In genomic region chr9:124855944-124856773, GRCh38 we compare ENCODE assay signal across 8 cellular contexts. TPM values are rescaled to one million over a fixed set of nuclear protein-coding genes. Genes with fewer than 3 reads are reported as not detected.
A peak's percentile ranks its signal among the peaks of the same experiment; 100 is the strongest.
DNase-seq lines count a peak whose midpoint lies in the region; ATAC-seq and TF ChIP-seq lines count a peak whose summit lies in the region.

No MANE protein-coding gene starts in this region.

- H3K4ac ChIP-seq in H9 (ENCODE audit: low read depth, low read length): no peak overlapping the region

- H3K14ac ChIP-seq in H9 (ENCODE audit: insufficient read depth, low read length): no peak overlapping the region

- H3K79me1 ChIP-seq in H9 (ENCODE audit: insufficient read depth, low read depth, low read length, poor library complexity, severe bottlenecking): peaks cover 4% of the 10 kb centered on the region

- H2AFZ ChIP-seq in H9 (ENCODE audit: low read length): no peak overlapping the region
- no peak overlapping the region for H2AFZ ChIP-seq in SU-DHL-6 (ENCODE audit: low read depth, low read length, severe bottlenecking)

- H3K56ac ChIP-seq in H9 (ENCODE audit: insufficient read length, low read depth, low read length): no peak overlapping the region

- H2BK20ac ChIP-seq in H9 (ENCODE audit: low read depth, low read length, poor library complexity, severe bottlenecking): no peak overlapping the region

- peaks cover 48% of the 10 kb centered on the region for H3F3A ChIP-seq in SU-DHL-6 (ENCODE audit: insufficient read depth)

- DNase-seq in DMS114 treated with DMSO at 0.1 percent for 48 hours (lab: John Stamatoyannopoulos, UW; ENCODE audit: unreplicated experiment) (peak; percentile 2), H9 (peak; percentile 89), kidney epithelial cell (ENCODE audit: low read depth) (no peak), NCI-H510A (lab: John Stamatoyannopoulos, UW) (no peak), inferior parietal cortex (ENCODE audit: extremely low spot score) (no peak), natural killer cell (no peak)

- H3K27me3 Mint-ChIP-seq in H9 (ENCODE audit: low read depth) (no peaks in the 10 kb centered on the region; the same call in 1 of the 2 replicates), natural killer cell (ENCODE audit: low read depth in 2 of 2) (no peaks in the 10 kb centered on the region)

- H3K4me3 Mint-ChIP-seq in H9 (no peak overlapping the region), natural killer cell (no peak overlapping the region)

- H3K27me3 ChIP-seq in H9 (ENCODE audit: insufficient read depth, low read length) (no peaks in the 10 kb centered on the region), SU-DHL-6 (ENCODE audit: low read length) (no peaks in the 10 kb centered on the region), kidney epithelial cell (ENCODE audit: control insufficient read depth, insufficient read depth, low read length) (no peaks in the 10 kb centered on the region)

- H3K36me3 Mint-ChIP-seq in H9 (ENCODE audit: insufficient read depth in 1 of 3, low read depth in 3 of 3): peaks cover 40 to 46% (median 41%) of the 10 kb centered on the region in 3 experiments
- no peaks in the 10 kb centered on the region for H3K36me3 Mint-ChIP-seq in natural killer cell

- H3K4me2 ChIP-seq in H9 (ENCODE audit: insufficient read depth, insufficient read length, low read length) (no peak overlapping the region), SU-DHL-6 (ENCODE audit: low read depth, low read length, poor library complexity, severe bottlenecking) (no peak overlapping the region)

- H3K4me1 ChIP-seq in H9 (ENCODE audit: insufficient read depth, low read length): peaks cover 7% of the 10 kb centered on the region; the same call in 1 of the 2 replicates

- H3K9ac ChIP-seq in H9 (ENCODE audit: extremely low read depth, insufficient read length, low read length) (no peak overlapping the region), SU-DHL-6 (ENCODE audit: low read length) (no peak overlapping the region)

- H3K4me1 Mint-ChIP-seq in H9: peaks cover 18 to 26% of the 10 kb centered on the region in 2 experiments
- H3K4me1 Mint-ChIP-seq in natural killer cell: peaks cover 29 to 45% of the 10 kb centered on the region in 2 donors

- H3K27ac Mint-ChIP-seq in H9: no peak overlapping the region
- H3K27ac Mint-ChIP-seq in natural killer cell: peak overlapping the region in 1 of 2 donors; percentile 40

- no peak overlapping the region for H4K8ac ChIP-seq in H9 (replicated peaks; ENCODE audit: insufficient read length, low read depth, low read length)

- WGBS in H9 (ENCODE audit: extremely low coverage, insufficient read length, low lambda C conversion rate): no CpG with 5 or more reads among the region's 16 CpGs

- no peak overlapping the region for H3K18ac ChIP-seq in H9 (ENCODE audit: insufficient read length, low read depth, low read length)

- no peak overlapping the region for H3T11ph ChIP-seq in H9 (ENCODE audit: low read length)

- H3K23ac ChIP-seq in H9 (ENCODE audit: insufficient read length, low read depth, low read length): no peak overlapping the region

- peak; percentile 70 for TF ChIP-seq CTCF in H9 (conservative IDR thresholded peaks at IDR 0.05)
- TF ChIP-seq CTCF in SU-DHL-6 (IDR thresholded peaks at IDR 0.05; ENCODE audit: insufficient read depth, low read length, poor library complexity, severe bottlenecking): peak; percentile 14
- TF ChIP-seq CTCF in kidney epithelial cell (IDR thresholded peaks at IDR 0.05; ENCODE audit: insufficient read depth, low read length, poor library complexity, severe bottlenecking): peak; percentile 68
- no peak for TF ChIP-seq CTCF in natural killer cell (IDR thresholded peaks at IDR 0.05)

- no peak overlapping the region for H2BK15ac ChIP-seq in H9 (ENCODE audit: low read depth, low read length)

- H4K5ac ChIP-seq in H9 (ENCODE audit: insufficient read length, low read depth, low read length): no peak overlapping the region

- H2AK5ac ChIP-seq in H9 (ENCODE audit: insufficient read length, low read length): no peak overlapping the region

- no peak overlapping the region for H3K4me3 ChIP-seq in SU-DHL-6 (ENCODE audit: insufficient read depth, low read length, poor library complexity, severe bottlenecking)
- no peak overlapping the region for H3K4me3 ChIP-seq in kidney epithelial cell (ENCODE audit: low read depth, low read length)

- H2BK12ac ChIP-seq in H9 (ENCODE audit: insufficient read length, low read depth, low read length): no peak overlapping the region

- no peaks in the 10 kb centered on the region for H3K9me3 ChIP-seq in H9 (ENCODE audit: control insufficient read depth, low read depth, low read length)
- H3K9me3 ChIP-seq in SU-DHL-6 (ENCODE audit: insufficient read depth, low read length): no peaks in the 10 kb centered on the region

- H4K20me1 ChIP-seq in H9 (ENCODE audit: control insufficient read depth, insufficient read depth, insufficient read length) (no peaks in the 10 kb centered on the region), SU-DHL-6 (ENCODE audit: low read depth, low read length) (peaks cover 24% of the 10 kb centered on the region; the same call in 1 of the 2 replicates)

- no peak overlapping the region for H4K91ac ChIP-seq in H9 (ENCODE audit: insufficient read length, low read depth, low read length)

- no peak overlapping the region for H2BK120ac ChIP-seq in H9 (ENCODE audit: low read depth, low read length, poor library complexity, severe bottlenecking)

- no peak for ATAC-seq in natural killer cell
- no peak for ATAC-seq in HG03457 (IDR thresholded peaks at IDR 0.05; ENCODE audit: unreplicated experiment)

- intact Hi-C loops in natural killer cell (cut with micrococcal nuclease): no loop called here

- no peaks in the 10 kb centered on the region for H3K9me2 ChIP-seq in SU-DHL-6 (replicated peaks; ENCODE audit: insufficient read depth, low read length)

- H3K27ac ChIP-seq in H9 (ENCODE audit: insufficient read length, low read depth, low read length) (no peak overlapping the region), SU-DHL-6 (ENCODE audit: low read depth, low read length) (no peak overlapping the region)

- H3K36me3 ChIP-seq in SU-DHL-6 (ENCODE audit: low read length): peaks cover 14% of the 10 kb centered on the region
- peaks cover 4% of the 10 kb centered on the region for H3K36me3 ChIP-seq in kidney epithelial cell (ENCODE audit: control insufficient read depth, insufficient read depth, low read length)

- H3K79me2 ChIP-seq in H9 (ENCODE audit: insufficient read depth, low read length) (peaks cover 16% of the 10 kb centered on the region; the same call in 1 of the 2 replicates), SU-DHL-6 (ENCODE audit: insufficient read depth, low read length) (peaks cover 23% of the 10 kb centered on the region)

- peaks cover 11% of the 10 kb centered on the region for H3K23me2 ChIP-seq in H9 (ENCODE audit: insufficient read length, low read depth, low read length, poor library complexity, severe bottlenecking)

- H3K9me3 Mint-ChIP-seq in H9: no peaks in the 10 kb centered on the region
- H3K9me3 Mint-ChIP-seq in natural killer cell: no peaks in the 10 kb centered on the region

- no peak overlapping the region for H2BK5ac ChIP-seq in H9 (ENCODE audit: insufficient read length, low read length)

RNA-seq across cellular contexts. Expression of gene WDR38, which starts 2.9 kb away (rescaled TPM):
- total RNA-seq in H9 (2021) (not detected in 2 replicates), kidney epithelial cell (not detected in 2 replicates), natural killer cell (not detected)

RNA-seq across cellular contexts. Expression of gene RPL35, which starts 5.6 kb away (rescaled TPM):
- total RNA-seq in H9 (2021) (1,840 and 1,901 TPM in 2 replicates), kidney epithelial cell (3,097 and 3,310 TPM in 2 replicates), natural killer cell (100 to 1,000 TPM; 716 to 896 (median 795) TPM)

RNA-seq across cellular contexts. Expression of gene ARPC5L, which starts 5.8 kb away (rescaled TPM):
- 67.7 and 68.9 TPM in 2 replicates for total RNA-seq in H9 (2021)
- total RNA-seq in kidney epithelial cell: 31.1 and 36.3 TPM in 2 replicates
- total RNA-seq in natural killer cell: 100 to 1,000 TPM; 131 to 169 (median 139) TPM

Comparison
In these comparisons a context has a peak if more than half of its experiments do, and no peak if none do; other contexts are left out.
1. DNase-seq: peak in DMS114 treated with DMSO at 0.1 percent for 48 hours (single experiment) and H9 (single experiment); none in kidney epithelial cell (single experiment), NCI-H510A (single experiment), inferior parietal cortex (single experiment) and natural killer cell (single experiment).